Comparison of ENCODE assay signal across 34 cellular contexts in genomic region chr20:55597526-55597925, GRCh38.
"Had no signal": no experiment of that assay in that cellular context is flagged by ENCODE, and none has a peak within 500 bp of the region (broad histone marks: within the 10 kb centered on the region; RNA-seq: fewer than 3 reads in every experiment).

No MANE protein-coding gene starts in this region.

- H3K27me3 Mint-ChIP-seq: activated B cell treated with CpG ODN at 0.5 μM for 24 hours; activated CD4-positive, alpha-beta memory T cell treated with anti-CD3 and anti-CD28 coated beads for 36 hours; activated CD4-positive, alpha-beta T cell treated with anti-CD3 and anti-CD28 coated beads, Interleukin-2, amount 10 ng/mL, durations not matched to agents 24 days and 14 days; activated CD8-positive, alpha-beta T cell treated with anti-CD3 and anti-CD28 coated beads for 36 hours; activated naive CD8-positive, alpha-beta T cell treated with anti-CD3 and anti-CD28 coated beads for 36 hours; activated T-helper 17 cell treated with anti-CD3 and anti-CD28 coated beads, Interleukin-2, amount 50 U/mL, for 72 hours; central memory CD8-positive, alpha-beta T cell; T-cell had no signal

- ATAC-seq: activated CD8-positive, alpha-beta T cell treated with anti-CD3 and anti-CD28 coated beads for 36 hours; activated naive CD4-positive, alpha-beta T cell treated with anti-CD3 and anti-CD28 coated beads, Interleukin-2, amount 50 U/mL, for 72 hours; activated T-cell treated with anti-CD3 and anti-CD28 coated beads, Interleukin-2, amount 50 U/mL, for 4 hours; activated T-cell treated with anti-CD3 and anti-CD28 coated beads, Interleukin-2, amount 50 U/mL, for 72 hours; activated T-helper 17 cell treated with anti-CD3 and anti-CD28 coated beads, Interleukin-2, amount 50 U/mL, for 72 hours; T-cell had no signal

- H3K27me3 ChIP-seq: adrenal gland, cardiac muscle cell had no signal

- H3K4me1 ChIP-seq: adrenal gland had no signal

- H3K9me3 ChIP-seq: adrenal gland had no signal

- H3K4me3 ChIP-seq: adrenal gland, cardiac muscle cell had no signal

- H3K4me1 Mint-ChIP-seq: activated B cell treated with CpG ODN at 0.5 μM for 24 hours; activated CD4-positive, alpha-beta T cell treated with anti-CD3 and anti-CD28 coated beads, Interleukin-2, amount 10 ng/mL, durations not matched to agents 24 days and 14 days; activated naive CD8-positive, alpha-beta T cell treated with anti-CD3 and anti-CD28 coated beads for 36 hours; activated T-helper 17 cell treated with anti-CD3 and anti-CD28 coated beads, Interleukin-2, amount 50 U/mL, for 72 hours; brain; central memory CD8-positive, alpha-beta T cell; T-cell had no signal

- H3K36me3 ChIP-seq: adrenal gland, cardiac muscle cell had no signal

- H3K27ac ChIP-seq: adrenal gland, cardiac muscle cell, VCaP had no signal

- H3K27ac Mint-ChIP-seq: activated B cell treated with CpG ODN at 0.5 μM for 24 hours; activated CD4-positive, alpha-beta memory T cell treated with anti-CD3 and anti-CD28 coated beads for 36 hours; activated CD4-positive, alpha-beta T cell treated with anti-CD3 and anti-CD28 coated beads, Interleukin-2, amount 10 ng/mL, durations not matched to agents 24 days and 14 days; activated CD8-positive, alpha-beta T cell treated with anti-CD3 and anti-CD28 coated beads for 36 hours; activated naive CD4-positive, alpha-beta T cell treated with anti-CD3 and anti-CD28 coated beads for 36 hours; activated naive CD4-positive, alpha-beta T cell treated with anti-CD3 and anti-CD28 coated beads, Interleukin-2, amount 50 U/mL, for 72 hours; activated naive CD8-positive, alpha-beta T cell treated with anti-CD3 and anti-CD28 coated beads for 36 hours; activated T-cell treated with anti-CD3 and anti-CD28 coated beads, Interleukin-2, amount 50 U/mL, for 72 hours; activated T-helper 1 cell treated with anti-CD3 and anti-CD28 coated beads, Interleukin-12 subunit alpha, Interleukin-12 subunit beta, Interleukin-2, Interleukin-4 antibody, amounts not matched to agents 30 ng/mL and 10 ng/mL and 1 ng/mL, durations not matched to agents 14 hours and 24 hours and 36 hours; activated T-helper 17 cell treated with anti-CD3 and anti-CD28 coated beads, Interleukin-2, amount 50 U/mL, for 72 hours; brain; T-cell; T-helper 2 cell treated with Interferon-gamma antibody and Interleukin-4, amounts not matched to agents 5 μg/mL and 100 μg/mL, for 36 hours had no signal

- H3K36me3 Mint-ChIP-seq: activated CD4-positive, alpha-beta memory T cell treated with anti-CD3 and anti-CD28 coated beads for 36 hours; activated naive CD4-positive, alpha-beta T cell treated with anti-CD3 and anti-CD28 coated beads, Interleukin-2, amount 50 U/mL, for 72 hours; activated naive CD8-positive, alpha-beta T cell treated with anti-CD3 and anti-CD28 coated beads for 36 hours; brain; T-cell had no signal

- DNase-seq: activated B cell treated with CpG ODN at 0.5 μM for 24 hours; activated CD4-positive, alpha-beta memory T cell treated with anti-CD3 and anti-CD28 coated beads for 36 hours; activated CD4-positive, alpha-beta T cell treated with anti-CD3 and anti-CD28 coated beads for 4 hours; activated CD4-positive, alpha-beta T cell treated with anti-CD3 and anti-CD28 coated beads, Interleukin-2, amount 10 ng/mL, durations not matched to agents 24 days and 14 days; activated CD4-positive, alpha-beta T cell treated with anti-CD3 and anti-CD28 coated beads, Interleukin-2, amount 50 U/mL, for 1 hour; activated CD4-positive, alpha-beta T cell treated with anti-CD3 and anti-CD28 coated beads, Interleukin-2, amount 50 U/mL, for 4 hours; activated CD4-positive, CD25-positive, alpha-beta regulatory T cell treated with anti-CD3 and anti-CD28 coated beads, Interleukin-2, amount 50 U/mL, for 72 hours; activated CD8-positive, alpha-beta memory T cell treated with anti-CD3 and anti-CD28 coated beads, Interleukin-2, amount 50 U/mL, for 4 hours; activated CD8-positive, alpha-beta T cell treated with anti-CD3 and anti-CD28 coated beads for 36 hours; activated effector memory CD4-positive, alpha-beta T cell treated with anti-CD3 and anti-CD28 coated beads, Interleukin-2, amount 50 U/mL, for 16 hours; activated gamma-delta T cell treated with Interleukin-2 at 50 U/mL for 16 hours; activated naive CD4-positive, alpha-beta T cell; activated naive CD4-positive, alpha-beta T cell treated with anti-CD3 and anti-CD28 coated beads for 36 hours; activated naive CD4-positive, alpha-beta T cell treated with anti-CD3 and anti-CD28 coated beads, Interleukin-2, amount 50 U/mL, for 16 hours; activated naive CD8-positive, alpha-beta T cell treated with anti-CD3 and anti-CD28 coated beads for 36 hours; activated T-cell treated with anti-CD3 and anti-CD28 coated beads for 4 hours; activated T-cell treated with anti-CD3 and anti-CD28 coated beads, Interleukin-2, amount 50 U/mL, for 1 hour; activated T-cell treated with anti-CD3 and anti-CD28 coated beads, Interleukin-2, amount 50 U/mL, for 4 hours; activated T-cell treated with anti-CD3 and anti-CD28 coated beads, Interleukin-2, amount 50 U/mL, for 72 hours; adrenal gland; amniotic stem cell; aorta; caudate nucleus; T-cell; T-helper 2 cell; T-helper 9 cell had no signal

- H3K4me3 Mint-ChIP-seq: activated B cell treated with CpG ODN at 0.5 μM for 24 hours; activated CD4-positive, alpha-beta memory T cell treated with anti-CD3 and anti-CD28 coated beads for 36 hours; activated CD4-positive, alpha-beta T cell treated with anti-CD3 and anti-CD28 coated beads, Interleukin-2, amount 10 ng/mL, durations not matched to agents 24 days and 14 days; activated CD8-positive, alpha-beta T cell treated with anti-CD3 and anti-CD28 coated beads for 36 hours; activated naive CD4-positive, alpha-beta T cell treated with anti-CD3 and anti-CD28 coated beads for 36 hours; activated naive CD8-positive, alpha-beta T cell treated with anti-CD3 and anti-CD28 coated beads for 36 hours; activated T-cell treated with anti-CD3 and anti-CD28 coated beads, Interleukin-2, amount 50 U/mL, for 4 hours; activated T-cell treated with anti-CD3 and anti-CD28 coated beads, Interleukin-2, amount 50 U/mL, for 72 hours; activated T-helper 1 cell treated with anti-CD3 and anti-CD28 coated beads, Interleukin-12 subunit alpha, Interleukin-12 subunit beta, Interleukin-2, Interleukin-4 antibody, amounts not matched to agents 30 ng/mL and 10 ng/mL and 1 ng/mL, durations not matched to agents 14 hours and 24 hours and 36 hours; activated T-helper 17 cell treated with anti-CD3 and anti-CD28 coated beads, Interleukin-2, amount 50 U/mL, for 72 hours; brain; central memory CD8-positive, alpha-beta T cell; T-cell; T-helper 2 cell treated with Interferon-gamma antibody and Interleukin-4, amounts not matched to agents 5 μg/mL and 100 μg/mL, for 36 hours had no signal
